1 cellular context compared by ENCODE assay signal in genomic region chr4:10173039-10173753, GRCh38.
TF ChIP-seq lines count a peak whose summit lies in the region.

No MANE protein-coding gene starts in this region.

TF ChIP-seq in K562, 482 proteins besides CTCF, POLR2A, EP300 and RAD21 (continued from another document and continues in another):
- TF ChIP-seq, protein P1, sequence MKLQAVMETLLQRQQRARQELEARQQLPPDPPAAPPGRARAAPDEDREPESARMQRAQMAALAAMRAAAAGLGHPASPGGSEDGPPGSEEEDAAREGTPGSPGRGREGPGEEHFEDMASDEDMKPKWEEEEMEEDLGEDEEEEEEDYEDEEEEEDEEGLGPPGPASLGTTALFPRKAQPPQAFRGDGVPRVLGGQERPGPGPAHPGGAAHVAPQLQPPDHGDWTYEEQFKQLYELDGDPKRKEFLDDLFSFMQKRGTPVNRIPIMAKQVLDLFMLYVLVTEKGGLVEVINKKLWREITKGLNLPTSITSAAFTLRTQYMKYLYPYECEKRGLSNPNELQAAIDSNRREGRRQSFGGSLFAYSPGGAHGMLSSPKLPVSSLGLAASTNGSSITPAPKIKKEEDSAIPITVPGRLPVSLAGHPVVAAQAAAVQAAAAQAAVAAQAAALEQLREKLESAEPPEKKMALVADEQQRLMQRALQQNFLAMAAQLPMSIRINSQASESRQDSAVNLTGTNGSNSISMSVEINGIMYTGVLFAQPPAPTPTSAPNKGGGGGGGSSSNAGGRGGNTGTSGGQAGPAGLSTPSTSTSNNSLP (IDR thresholded peaks at IDR 0.05; ENCODE audit: borderline replicate concordance, low read depth, low read length) = peak; percentile 69; the same call in 1 of the 2 replicates
- TF ChIP-seq, protein P2, sequence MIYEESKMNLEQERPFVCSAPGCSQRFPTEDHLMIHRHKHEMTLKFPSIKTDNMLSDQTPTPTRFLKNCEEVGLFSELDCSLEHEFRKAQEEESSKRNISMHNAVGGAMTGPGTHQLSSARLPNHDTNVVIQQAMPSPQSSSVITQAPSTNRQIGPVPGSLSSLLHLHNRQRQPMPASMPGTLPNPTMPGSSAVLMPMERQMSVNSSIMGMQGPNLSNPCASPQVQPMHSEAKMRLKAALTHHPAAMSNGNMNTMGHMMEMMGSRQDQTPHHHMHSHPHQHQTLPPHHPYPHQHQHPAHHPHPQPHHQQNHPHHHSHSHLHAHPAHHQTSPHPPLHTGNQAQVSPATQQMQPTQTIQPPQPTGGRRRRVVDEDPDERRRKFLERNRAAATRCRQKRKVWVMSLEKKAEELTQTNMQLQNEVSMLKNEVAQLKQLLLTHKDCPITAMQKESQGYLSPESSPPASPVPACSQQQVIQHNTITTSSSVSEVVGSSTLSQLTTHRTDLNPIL (CRISPR knock-in tag; IDR thresholded peaks at IDR 0.05) = 0 out of 2 replicates have a peak, but pooled peaks have one; percentile 14
- TF ChIP-seq PKNOX1 (IDR thresholded peaks at IDR 0.05) (peak; percentile 59; the same call in 1 of the 2 replicates), ZBTB33 (CRISPR knock-in tag; IDR thresholded peaks at IDR 0.05) (no peak), TRIM25 (IDR thresholded peaks at IDR 0.05; ENCODE audit: borderline replicate concordance) (no peak), ZFX (CRISPR knock-in tag; IDR thresholded peaks at IDR 0.05) (peak; percentile 49; the same call in 1 of the 2 replicates), ZNF668 (CRISPR knock-in tag; IDR thresholded peaks at IDR 0.05) (0 out of 2 replicates have a peak, but pooled peaks have one; percentile 15), HDAC3 (IDR thresholded peaks at IDR 0.05; ENCODE audit: borderline replicate concordance, partially characterized antibody) (peak; percentile 22), NR2C2 (CRISPR knock-in tag; IDR thresholded peaks at IDR 0.05) (no peak), NR2C2 (tag; IDR thresholded peaks at IDR 0.05) (peak; percentile 63), MAFK (IDR thresholded peaks at IDR 0.05; ENCODE audit: low read length) (peak; percentile 90), RAD51 (IDR thresholded peaks at IDR 0.05; ENCODE audit: borderline replicate concordance, low read depth) (peak; percentile 71), TRIM24 (IDR thresholded peaks at IDR 0.05) (peak; percentile 72 to 76), NR0B1 (IDR thresholded peaks at IDR 0.05; ENCODE audit: partially characterized antibody) (no peak), ELF1 (tag; IDR thresholded peaks at IDR 0.05) (peak; percentile 75), NBN (IDR thresholded peaks at IDR 0.05; ENCODE audit: low read depth) (peak; percentile 74), CREB3L1 (IDR thresholded peaks at IDR 0.05; ENCODE audit: borderline replicate concordance, low read depth) (0 out of 2 replicates have a peak, but pooled peaks have one; percentile 27), NFE2 (IDR thresholded peaks at IDR 0.05; ENCODE audit: low read depth) (peak; percentile 98), GATAD2B (IDR thresholded peaks at IDR 0.05; ENCODE audit: borderline replicate concordance) (peak; percentile 62; the same call in 1 of the 2 replicates), SMAD1 (IDR thresholded peaks at IDR 0.05; ENCODE audit: low read depth, low read length, partially characterized antibody) (peak; percentile 46), FOXJ2 (tag; IDR thresholded peaks at IDR 0.05) (peak; percentile 98), HDAC1 (IDR thresholded peaks at IDR 0.05) (peak in 1 of 2 experiments; percentile 59; a peak in 1 of 4 replicates), ZNF311 (CRISPR knock-in tag; IDR thresholded peaks at IDR 0.05) (no peak; the same call in 1 of the 2 replicates), CEBPG (CRISPR knock-in tag; IDR thresholded peaks at IDR 0.05) (no peak), CEBPG (tag; conservative IDR thresholded peaks at IDR 0.05 in 1 of 2, IDR thresholded peaks at IDR 0.05 in 1 of 2) (peak; percentile 52 to 67), PHTF2 (CRISPR knock-in tag; IDR thresholded peaks at IDR 0.05) (no peak), GATA2 (CRISPR knock-in tag; IDR thresholded peaks at IDR 0.05) (peak; percentile 96), SMC3 (conservative IDR thresholded peaks at IDR 0.05; ENCODE audit: insufficient read depth, low read depth, low read length) (peak; percentile 55), ZNF79 (CRISPR knock-in tag; IDR thresholded peaks at IDR 0.05; ENCODE audit: low read depth) (0 out of 2 replicates have a peak, but pooled peaks have one; percentile 17), LEF1 (IDR thresholded peaks at IDR 0.05) (peak; percentile 56), CXXC5 (CRISPR knock-in tag; IDR thresholded peaks at IDR 0.05) (peak; percentile 73), HLTF (IDR thresholded peaks at IDR 0.05) (no peak), PHF20 (IDR thresholded peaks at IDR 0.05; ENCODE audit: partially characterized antibody) (no peak), ETV5 (CRISPR knock-in tag; IDR thresholded peaks at IDR 0.05; ENCODE audit: low read depth) (peak; percentile 73; the same call in 1 of the 2 replicates), ZNF24 (IDR thresholded peaks at IDR 0.05) (peak; percentile 66), SREBF1 (IDR thresholded peaks at IDR 0.05; ENCODE audit: borderline replicate concordance, low read depth, low read length) (peak; percentile 92), TEAD2 (tag; IDR thresholded peaks at IDR 0.05) (peak; percentile 60; the same call in 1 of the 2 replicates), ETV6 (IDR thresholded peaks at IDR 0.05; ENCODE audit: borderline replicate concordance in 1 of 2, low read depth in 2 of 2, low read length in 1 of 2) (0 out of 4 replicates have a peak, but pooled peaks of 1 of the 2 experiments have one; percentile 45), ETV6 (CRISPR knock-in tag; IDR thresholded peaks at IDR 0.05; ENCODE audit: borderline replicate concordance) (no peak), MXD1 (CRISPR knock-in tag; IDR thresholded peaks at IDR 0.05; ENCODE audit: borderline replicate concordance, poor library complexity, severe bottlenecking) (no peak), CBFB (CRISPR knock-in tag; IDR thresholded peaks at IDR 0.05) (no peak), ZNF347 (CRISPR knock-in tag; IDR thresholded peaks at IDR 0.05; ENCODE audit: low read depth) (no peak), SRF (CRISPR knock-in tag; IDR thresholded peaks at IDR 0.05) (peak in 1 of 2 experiments; percentile 50; a peak in 1 of 4 replicates)
- TF ChIP-seq, protein P3, sequence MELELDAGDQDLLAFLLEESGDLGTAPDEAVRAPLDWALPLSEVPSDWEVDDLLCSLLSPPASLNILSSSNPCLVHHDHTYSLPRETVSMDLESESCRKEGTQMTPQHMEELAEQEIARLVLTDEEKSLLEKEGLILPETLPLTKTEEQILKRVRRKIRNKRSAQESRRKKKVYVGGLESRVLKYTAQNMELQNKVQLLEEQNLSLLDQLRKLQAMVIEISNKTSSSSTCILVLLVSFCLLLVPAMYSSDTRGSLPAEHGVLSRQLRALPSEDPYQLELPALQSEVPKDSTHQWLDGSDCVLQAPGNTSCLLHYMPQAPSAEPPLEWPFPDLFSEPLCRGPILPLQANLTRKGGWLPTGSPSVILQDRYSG (tag; conservative IDR thresholded peaks at IDR 0.05; ENCODE audit: low read depth) = peak; percentile 74
- TF ChIP-seq, protein P4, sequence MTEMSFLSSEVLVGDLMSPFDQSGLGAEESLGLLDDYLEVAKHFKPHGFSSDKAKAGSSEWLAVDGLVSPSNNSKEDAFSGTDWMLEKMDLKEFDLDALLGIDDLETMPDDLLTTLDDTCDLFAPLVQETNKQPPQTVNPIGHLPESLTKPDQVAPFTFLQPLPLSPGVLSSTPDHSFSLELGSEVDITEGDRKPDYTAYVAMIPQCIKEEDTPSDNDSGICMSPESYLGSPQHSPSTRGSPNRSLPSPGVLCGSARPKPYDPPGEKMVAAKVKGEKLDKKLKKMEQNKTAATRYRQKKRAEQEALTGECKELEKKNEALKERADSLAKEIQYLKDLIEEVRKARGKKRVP (CRISPR knock-in tag; IDR thresholded peaks at IDR 0.05) = peak; percentile 47
- TF ChIP-seq, protein P5, sequence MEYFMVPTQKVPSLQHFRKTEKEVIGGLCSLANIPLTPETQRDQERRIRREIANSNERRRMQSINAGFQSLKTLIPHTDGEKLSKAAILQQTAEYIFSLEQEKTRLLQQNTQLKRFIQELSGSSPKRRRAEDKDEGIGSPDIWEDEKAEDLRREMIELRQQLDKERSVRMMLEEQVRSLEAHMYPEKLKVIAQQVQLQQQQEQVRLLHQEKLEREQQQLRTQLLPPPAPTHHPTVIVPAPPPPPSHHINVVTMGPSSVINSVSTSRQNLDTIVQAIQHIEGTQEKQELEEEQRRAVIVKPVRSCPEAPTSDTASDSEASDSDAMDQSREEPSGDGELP (CRISPR knock-in tag; IDR thresholded peaks at IDR 0.05; ENCODE audit: borderline replicate concordance) = peak; percentile 81
- TF ChIP-seq, protein P6, sequence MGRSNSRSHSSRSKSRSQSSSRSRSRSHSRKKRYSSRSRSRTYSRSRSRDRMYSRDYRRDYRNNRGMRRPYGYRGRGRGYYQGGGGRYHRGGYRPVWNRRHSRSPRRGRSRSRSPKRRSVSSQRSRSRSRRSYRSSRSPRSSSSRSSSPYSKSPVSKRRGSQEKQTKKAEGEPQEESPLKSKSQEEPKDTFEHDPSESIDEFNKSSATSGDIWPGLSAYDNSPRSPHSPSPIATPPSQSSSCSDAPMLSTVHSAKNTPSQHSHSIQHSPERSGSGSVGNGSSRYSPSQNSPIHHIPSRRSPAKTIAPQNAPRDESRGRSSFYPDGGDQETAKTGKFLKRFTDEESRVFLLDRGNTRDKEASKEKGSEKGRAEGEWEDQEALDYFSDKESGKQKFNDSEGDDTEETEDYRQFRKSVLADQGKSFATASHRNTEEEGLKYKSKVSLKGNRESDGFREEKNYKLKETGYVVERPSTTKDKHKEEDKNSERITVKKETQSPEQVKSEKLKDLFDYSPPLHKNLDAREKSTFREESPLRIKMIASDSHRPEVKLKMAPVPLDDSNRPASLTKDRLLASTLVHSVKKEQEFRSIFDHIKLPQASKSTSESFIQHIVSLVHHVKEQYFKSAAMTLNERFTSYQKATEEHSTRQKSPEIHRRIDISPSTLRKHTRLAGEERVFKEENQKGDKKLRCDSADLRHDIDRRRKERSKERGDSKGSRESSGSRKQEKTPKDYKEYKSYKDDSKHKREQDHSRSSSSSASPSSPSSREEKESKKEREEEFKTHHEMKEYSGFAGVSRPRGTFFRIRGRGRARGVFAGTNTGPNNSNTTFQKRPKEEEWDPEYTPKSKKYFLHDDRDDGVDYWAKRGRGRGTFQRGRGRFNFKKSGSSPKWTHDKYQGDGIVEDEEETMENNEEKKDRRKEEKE (IDR thresholded peaks at IDR 0.05; ENCODE audit: borderline replicate concordance in 1 of 2, control insufficient read depth in 1 of 2, low read depth in 2 of 2, low read length in 1 of 2) = 0 out of 4 replicates have a peak, but pooled peaks of 1 of the 2 experiments have one; percentile 44
